ENCODE assay signal across 8 cellular contexts in genomic region chr11:10208045-10208674, GRCh38.
DNase-seq lines count a peak whose midpoint lies in the region; ATAC-seq and TF ChIP-seq lines count a peak whose summit lies in the region.

No MANE protein-coding gene starts in this region.

- no peaks in the 10 kb centered on the region for H3K36me3 ChIP-seq in tibial artery

- TF ChIP-seq CTCF in cardiac fibroblast (IDR thresholded peaks at IDR 0.05; ENCODE audit: low read depth, low read length) (peak; percentile 64), tibial artery (IDR thresholded peaks at IDR 0.05) (peak; percentile 68 to 71)

- H3K9me3 ChIP-seq in tibial artery = peaks cover 0 to 11% (median 9%) of the 10 kb centered on the region in 3 donors

- DNase-seq in DMS53 (lab: John Stamatoyannopoulos, UW) (peak; percentile 65), NCI-H748 (lab: John Stamatoyannopoulos, UW; ENCODE audit: unreplicated experiment) (peak; percentile 51), cardiac fibroblast (ENCODE audit: low read depth in 2 of 2) (peak; percentile 66 to 70), kidney tubule cell (ENCODE audit: low spot score) (peak; percentile 60), tibial artery (no peak)

- H3K27me3 ChIP-seq in tibial artery = no peaks in the 10 kb centered on the region

- H3K27ac ChIP-seq in tibial artery = peak overlapping the region in 1 of 2 donors; percentile 43

- ATAC-seq in HG02678 (IDR thresholded peaks at IDR 0.05; ENCODE audit: unreplicated experiment) = peak; percentile 55
- ATAC-seq in HG03469 (IDR thresholded peaks at IDR 0.05; ENCODE audit: unreplicated experiment) = no peak
- no peak for ATAC-seq in GM18519 (IDR thresholded peaks at IDR 0.05; ENCODE audit: low FRiP score, unreplicated experiment)

- peaks cover 0 to 18% (median 0%) of the 10 kb centered on the region in 4 donors for H3K4me1 ChIP-seq in tibial artery

- H3K4me3 ChIP-seq in cardiac fibroblast (replicated peaks in 1 of 2; ENCODE audit: low read depth in 2 of 2, low read length in 2 of 2) (no peak overlapping the region), tibial artery (no peak overlapping the region)

- intact Hi-C loops in tibial artery (cut with DNase I; ENCODE audit: low total_unique reads) = loop anchor here (5.0 kb wide), 1 partner anchor 99 kb away; the partner anchor contains the start of gene ADM

Comparison
In these comparisons a context has a peak if more than half of its experiments do, and no peak if none do; other contexts are left out.
1. DNase-seq: peak in DMS53 (single experiment), NCI-H748 (single experiment), cardiac fibroblast (2 of 2) and kidney tubule cell (single experiment); none in tibial artery (0 of 2).